Comparison of ENCODE assay signal across 25 cellular contexts in genomic region chr1:245864872-245865271, GRCh38.
DNase-seq lines count a peak whose midpoint lies in the region; ATAC-seq, FAIRE-seq and TF ChIP-seq lines count a peak whose summit lies in the region.
"Had no signal": no experiment of that assay in that cellular context is flagged by ENCODE, and none has a peak within 500 bp of the region (broad histone marks: within the 10 kb centered on the region; RNA-seq: fewer than 3 reads in every experiment).

No MANE protein-coding gene starts in this region.

- TF ChIP-seq RAD21 in HepG2 (CRISPR knock-in tag; IDR thresholded peaks at IDR 0.05) = no peak
- no peak for TF ChIP-seq RAD21 in K562 (CRISPR knock-in tag; conservative IDR thresholded peaks at IDR 0.05 in 1 of 2, IDR thresholded peaks at IDR 0.05 in 1 of 2)
- TF ChIP-seq RAD21 in H1 (IDR thresholded peaks at IDR 0.05 in 1 of 2, conservative IDR thresholded peaks at IDR 0.05 in 1 of 2; ENCODE audit: low read depth in 2 of 2, low read length in 2 of 2) = no peak

- TF ChIP-seq POLR2A in HepG2 (IDR thresholded peaks at IDR 0.05; ENCODE audit: insufficient read depth in 1 of 2, low read depth in 2 of 2, low read length in 2 of 2) = no peak
- TF ChIP-seq POLR2A in right lobe of liver (IDR thresholded peaks at IDR 0.05) = no peak
- TF ChIP-seq POLR2A in K562 (conservative IDR thresholded peaks at IDR 0.05) = no peak
- no peak for TF ChIP-seq POLR2A in H1 (IDR thresholded peaks at IDR 0.05; ENCODE audit: control extremely low read depth in 1 of 2, low read depth in 2 of 2, low read length in 2 of 2)

- H3K27me3 ChIP-seq in HepG2 (ENCODE audit: control insufficient read depth in 1 of 2, insufficient read depth in 2 of 2, low read length in 2 of 2) (no peaks in the 10 kb centered on the region), right lobe of liver (no peaks in the 10 kb centered on the region), K562 (ENCODE audit: control insufficient read depth in 2 of 2, insufficient read depth in 2 of 2, low read length in 2 of 2) (no peaks in the 10 kb centered on the region), H1 (replicated peaks in 1 of 4; ENCODE audit: control insufficient read depth in 3 of 4, extremely low read depth in 1 of 4, insufficient read depth in 3 of 4, low read length in 3 of 4) (no peaks in the 10 kb centered on the region)
- H3K27me3 ChIP-seq: BE2C, BLaER1 had no signal

- ATAC-seq in HepG2 (no peak), right lobe of liver (no peak), K562 (no peak)
- ATAC-seq: GM12878 had no signal

- TF ChIP-seq CTCF in HepG2 (CRISPR knock-in tag; IDR thresholded peaks at IDR 0.05) = no peak
- no peak for TF ChIP-seq CTCF in right lobe of liver (IDR thresholded peaks at IDR 0.05)
- TF ChIP-seq CTCF in K562 (IDR thresholded peaks at IDR 0.05 in 2 of 3, conservative IDR thresholded peaks at IDR 0.05 in 1 of 3; ENCODE audit: insufficient read depth in 2 of 3, low read depth in 1 of 3, low read length in 3 of 3) = no peak
- no peak for TF ChIP-seq CTCF in H1 (IDR thresholded peaks at IDR 0.05; ENCODE audit: control extremely low read depth in 1 of 3, insufficient read depth in 1 of 3, low read depth in 1 of 3, low read length in 3 of 3)

- no peak overlapping the region for H2BK5ac ChIP-seq in H1 (ENCODE audit: low read depth, low read length)

- POLR2A ChIA-PET in HepG2 (lab: Yijun Ruan, JAX) (no interaction called here), K562 (lab: Yijun Ruan, JAX) (no interaction called here), H1 (lab: Charles Lee; ENCODE audit: partially characterized antibody) (no interaction called here)

- no peak overlapping the region for H3K56ac ChIP-seq in H1 (replicated peaks; ENCODE audit: insufficient read length, low read depth, low read length)

- no peaks in the 10 kb centered on the region for H3K23me2 ChIP-seq in H1 (ENCODE audit: low read depth, low read length)

- DNase-seq in HepG2 (ENCODE audit: low spot score) = no peak
- DNase-seq in right lobe of liver = no peak
- no peak for DNase-seq in K562 (ENCODE audit: extremely low read depth in 1 of 4, low spot score in 3 of 4)
- DNase-seq in H1 (ENCODE audit: low read depth in 1 of 2, low spot score in 2 of 2) = no peak
- no peak for DNase-seq in NCI-H2171 treated with DMSO at 0.1 percent for 48 hours (lab: John Stamatoyannopoulos, UW)
- DNase-seq in NCI-H187 (lab: John Stamatoyannopoulos, UW) = no peak
- DNase-seq: ACHN; BE2C; C1 segment of cervical spinal cord; CD4-positive, alpha-beta memory T cell; CD4-positive, CD25-positive, alpha-beta regulatory T cell; CD8-positive, alpha-beta memory T cell; COR-L47; DMS 273 treated with DMSO at 0.1 percent for 48 hours; DMS153; DMS53; DMS79; DND-41; EL; GDM1 had no signal

- H3K18ac ChIP-seq in H1 (ENCODE audit: extremely low read depth, low read length) = no peak overlapping the region

- H2AK5ac ChIP-seq in H1 (ENCODE audit: low read depth, low read length) = no peak overlapping the region

- no peak overlapping the region for H2BK120ac ChIP-seq in H1 (replicated peaks; ENCODE audit: low read depth, low read length)

- intact Hi-C loops in HepG2 (cut with micrococcal nuclease; ENCODE audit: unreplicated experiment) (no loop called here), right lobe of liver (cut with DNase I) (no loop called here), K562 (cut with micrococcal nuclease) (no loop called here)

- no peak overlapping the region for H2AFZ ChIP-seq in HepG2 (ENCODE audit: low read length)
- no peak overlapping the region for H2AFZ ChIP-seq in K562 (ENCODE audit: low read depth, low read length)
- no peak overlapping the region for H2AFZ ChIP-seq in H1 (ENCODE audit: low read length)

- TF ChIP-seq EP300 in HepG2 (IDR thresholded peaks at IDR 0.05; ENCODE audit: low read depth in 2 of 2, low read length in 2 of 2) = no peak
- no peak for TF ChIP-seq EP300 in HepG2 (CRISPR knock-in tag; IDR thresholded peaks at IDR 0.05; ENCODE audit: borderline replicate concordance)
- TF ChIP-seq EP300 in K562 (IDR thresholded peaks at IDR 0.05; ENCODE audit: low read length) = no peak
- no peak for TF ChIP-seq EP300 in H1 (IDR thresholded peaks at IDR 0.05; ENCODE audit: borderline replicate concordance in 1 of 2, low read depth in 2 of 2, low read length in 2 of 2)

- H3K4me1 ChIP-seq in HepG2 (ENCODE audit: insufficient read depth, low read length) = peaks cover 12% of the 10 kb centered on the region
- no peaks in the 10 kb centered on the region for H3K4me1 ChIP-seq in right lobe of liver
- H3K4me1 ChIP-seq in K562 (replicated peaks in 1 of 2; ENCODE audit: control insufficient read depth in 2 of 2, insufficient read depth in 2 of 2, low read length in 2 of 2) = no peaks in the 10 kb centered on the region
- no peaks in the 10 kb centered on the region for H3K4me1 ChIP-seq in H1 (replicated peaks in 1 of 4; ENCODE audit: control insufficient read depth in 3 of 4, insufficient read depth in 4 of 4, low read length in 3 of 4)

- no peaks in the 10 kb centered on the region for H3K9me3 ChIP-seq in HepG2 (ENCODE audit: low read length)
- H3K9me3 ChIP-seq in right lobe of liver = no peaks in the 10 kb centered on the region
- no peaks in the 10 kb centered on the region for H3K9me3 ChIP-seq in K562 (replicated peaks; ENCODE audit: control insufficient read depth, insufficient read depth, low read depth, low read length)
- H3K9me3 ChIP-seq in H1 (ENCODE audit: insufficient read depth in 2 of 2, low read depth in 1 of 2, low read length in 1 of 2) = no peaks in the 10 kb centered on the region
- H3K9me3 ChIP-seq: BE2C, BLaER1 had no signal

- H3K14ac ChIP-seq in H1 (ENCODE audit: insufficient read length) = no peak overlapping the region

- H4K5ac ChIP-seq in H1 (ENCODE audit: insufficient read length, low read depth, low read length) = no peak overlapping the region

- H3K36me3 ChIP-seq in HepG2 (replicated peaks in 1 of 2; ENCODE audit: control insufficient read depth in 1 of 2, insufficient read depth in 2 of 2, low read length in 2 of 2) (no peaks in the 10 kb centered on the region; a peak in 1 of 5 replicates), right lobe of liver (no peaks in the 10 kb centered on the region), K562 (ENCODE audit: control insufficient read depth, insufficient read depth, low read length) (peaks cover 87% of the 10 kb centered on the region), H1 (ENCODE audit: control insufficient read depth in 2 of 4, insufficient read depth in 4 of 4, low read length in 3 of 4) (peaks cover 0 to 2% (median 0%) of the 10 kb centered on the region in 4 experiments; a peak in 1 of 8 replicates)

- no peaks in the 10 kb centered on the region for H3K79me2 ChIP-seq in HepG2 (ENCODE audit: insufficient read depth, low read length)
- H3K79me2 ChIP-seq in K562 (ENCODE audit: control insufficient read depth, insufficient read depth, low read length) = peaks cover 8% of the 10 kb centered on the region; the same call in 2 of the 3 replicates
- H3K79me2 ChIP-seq in H1 (ENCODE audit: control insufficient read depth in 1 of 2, insufficient read depth in 2 of 2, low read length in 2 of 2) = no peaks in the 10 kb centered on the region

- no peak overlapping the region for H2BK15ac ChIP-seq in H1 (ENCODE audit: low read length)

- H2BK20ac ChIP-seq in H1 (ENCODE audit: low read length) = no peak overlapping the region

- H4K91ac ChIP-seq in H1 (replicated peaks; ENCODE audit: insufficient read length, low read length) = no peak overlapping the region

- H3K4me3 ChIP-seq in HepG2 (replicated peaks in 1 of 3; ENCODE audit: insufficient read depth in 1 of 3, low read depth in 2 of 3, low read length in 3 of 3) = no peak overlapping the region
- H3K4me3 ChIP-seq in right lobe of liver = no peak overlapping the region
- no peak overlapping the region for H3K4me3 ChIP-seq in K562
- H3K4me3 ChIP-seq in H1 (ENCODE audit: extremely low read depth in 1 of 4, insufficient read depth in 2 of 4, low read depth in 3 of 4, low read length in 4 of 4) = no peak overlapping the region
- H3K4me3 ChIP-seq: BLaER1, GM12878 had no signal

- H3K9ac ChIP-seq in HepG2 (ENCODE audit: insufficient read depth, low read depth, low read length) = no peak overlapping the region
- no peak overlapping the region for H3K9ac ChIP-seq in K562 (ENCODE audit: insufficient read depth in 1 of 2, low read depth in 2 of 2, low read length in 2 of 2)
- H3K9ac ChIP-seq in H1 (replicated peaks in 1 of 4; ENCODE audit: extremely low read depth in 1 of 4, low read depth in 3 of 4, low read length in 3 of 4) = no peak overlapping the region
- H3K9ac ChIP-seq: BLaER1 had no signal

- in situ Hi-C loops in HepG2 (cut with HindIII; ENCODE audit: extremely low pct_ligation_motif_present, low pct_unique_long_range_greater_than_20kb) (no loop called here), K562 (cut with MboI) (no loop called here)

- WGBS in HepG2 (ENCODE audit: low lambda C conversion rate) = 100% methylated on average over 3 of the region's 3 CpGs
- WGBS in right lobe of liver (ENCODE audit: insufficient coverage, low coverage, low lambda C conversion rate, missing lambda C conversion rate) = 73% methylated on average over 3 of the region's 3 CpGs
- 95% methylated on average over 3 of the region's 3 CpGs for WGBS in K562 (ENCODE audit: insufficient coverage, low coverage, missing lambda C conversion rate)
- WGBS in H1 (ENCODE audit: extremely low coverage in 1 of 2, insufficient coverage in 1 of 2, insufficient read length in 1 of 2, insufficient replicate concordance in 2 of 2, low coverage in 1 of 2, low lambda C conversion rate in 2 of 2, missing lambda C conversion rate in 1 of 2), 2 experiments = 94% methylated on average over 3 of the region's 3 CpGs; no CpG with 5 or more reads in 1 of the 2 experiments

- H3K27ac ChIP-seq in HepG2 (ENCODE audit: extremely low read length, insufficient read depth, low read length) (no peak overlapping the region), right lobe of liver (no peak overlapping the region), K562 (ENCODE audit: extremely low read depth, low read depth, low read length) (no peak overlapping the region), H1 (ENCODE audit: low read depth, low read length) (no peak overlapping the region)
- H3K27ac ChIP-seq: 22Rv1, BLaER1 had no signal

- H4K20me1 ChIP-seq in HepG2 (ENCODE audit: insufficient read depth, low read length) = no peaks in the 10 kb centered on the region
- H4K20me1 ChIP-seq in K562 (replicated peaks; ENCODE audit: control insufficient read depth, insufficient read depth, low read length) = 0 out of 2 replicates have a peak, but pooled peaks cover 3% of the 10 kb centered on the region
- H4K20me1 ChIP-seq in H1 (replicated peaks in 1 of 2; ENCODE audit: control insufficient read depth in 1 of 2, insufficient read depth in 2 of 2, low read length in 2 of 2) = no peaks in the 10 kb centered on the region
- H4K20me1 ChIP-seq: BLaER1 had no signal

- H4K8ac ChIP-seq in H1 (ENCODE audit: extremely low read depth, insufficient read depth, low read length) = no peak overlapping the region; the same call in 1 of the 2 replicates

- no peak for FAIRE-seq in HepG2 (lab: Jason Lieb, UNC)
- FAIRE-seq in K562 (lab: Jason Lieb, UNC) = no peak
- FAIRE-seq in H1 (lab: Jason Lieb, UNC) = no peak
- FAIRE-seq: GM12878, GM12892, GM18507 had no signal

- H3K9me1 ChIP-seq in K562 (ENCODE audit: control insufficient read depth, insufficient read depth, low read length) = no peaks in the 10 kb centered on the region

- no peak overlapping the region for H2BK12ac ChIP-seq in H1 (ENCODE audit: low read depth, low read length)

- H3K79me1 ChIP-seq in H1 (ENCODE audit: low read depth, low read length) = no peaks in the 10 kb centered on the region

- no TSS peak for BruUV-seq in HepG2 (replicated peaks; lab: Mats Ljungman, UMichigan)
- BruUV-seq in K562 (replicated peaks; lab: Mats Ljungman, UMichigan) = no TSS peak

- CTCF ChIA-PET in HepG2 (lab: Yijun Ruan, JAX; ENCODE audit: low intra/inter-chr PET ratio, low total read pairs) = no interaction called here
- CTCF ChIA-PET in K562 (lab: Yijun Ruan, JAX; ENCODE audit: low intra/inter-chr PET ratio) = no interaction called here
- CTCF ChIA-PET in H1 (lab: Charles Lee; ENCODE audit: partially characterized antibody) = interaction anchor here (1.4 kb wide), 1 partner anchor 24 kb away, joined by 7 read pairs; no protein-coding TSS in a partner anchor

- no peak overlapping the region for H3K4me2 ChIP-seq in HepG2 (ENCODE audit: low read depth, low read length)
- H3K4me2 ChIP-seq in K562 (ENCODE audit: insufficient read depth, low read length) = no peak overlapping the region
- no peak overlapping the region for H3K4me2 ChIP-seq in H1 (ENCODE audit: insufficient read depth in 1 of 2, low read depth in 2 of 2, low read length in 2 of 2)
- H3K4me2 ChIP-seq: BLaER1 had no signal

- no peak overlapping the region for H3K4ac ChIP-seq in H1 (replicated peaks; ENCODE audit: insufficient read length, low read depth, low read length)

- no peak overlapping the region for H3K23ac ChIP-seq in H1 (ENCODE audit: insufficient read length)

Comparison
In these comparisons a context has a peak if more than half of its experiments do, and no peak if none do; other contexts are left out.
1. Of the 241 proteins assayed by ChIP-seq in both HepG2 and K562: peak only in HepG2: none; only in K562: MAFG; in both: MAFF and MAFK; in neither: 238.